ENCODE assay signal across 1 cellular context in the genomic region with DNA sequence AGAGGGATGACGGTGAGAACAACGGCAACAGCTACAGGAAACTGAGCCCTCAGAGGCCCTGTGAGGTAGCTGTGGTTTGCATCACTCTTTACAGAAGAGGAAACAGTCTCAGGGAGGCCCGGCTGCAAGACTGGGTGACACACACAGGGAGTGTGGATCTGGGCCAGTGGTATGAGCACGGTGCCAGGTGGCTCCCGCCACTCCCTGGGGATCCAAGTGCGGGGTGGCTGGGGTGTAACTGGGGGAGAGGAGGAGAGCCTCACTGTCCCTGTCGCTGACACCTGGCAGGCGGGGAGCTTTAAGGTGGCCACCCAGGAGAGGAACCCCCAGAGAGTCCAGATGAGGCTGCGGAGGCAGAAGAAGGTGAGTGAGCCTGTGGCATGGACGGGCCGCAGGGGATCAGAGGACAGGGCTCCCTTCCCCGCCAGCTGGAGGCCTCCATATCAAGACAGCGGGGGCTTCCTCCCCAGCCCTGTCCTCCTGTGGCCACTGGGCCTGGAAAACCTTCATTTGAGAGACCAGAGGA.
TF ChIP-seq lines count a peak whose summit lies in the region.

No MANE protein-coding gene starts in this region.

TF ChIP-seq in SK-N-SH, 30 proteins besides CTCF, POLR2A, EP300 and RAD21 (continued from another document):
- no peak for TF ChIP-seq IRF3 (IDR thresholded peaks at IDR 0.05; ENCODE audit: low read depth, low read length)
- TF ChIP-seq, protein P1, sequence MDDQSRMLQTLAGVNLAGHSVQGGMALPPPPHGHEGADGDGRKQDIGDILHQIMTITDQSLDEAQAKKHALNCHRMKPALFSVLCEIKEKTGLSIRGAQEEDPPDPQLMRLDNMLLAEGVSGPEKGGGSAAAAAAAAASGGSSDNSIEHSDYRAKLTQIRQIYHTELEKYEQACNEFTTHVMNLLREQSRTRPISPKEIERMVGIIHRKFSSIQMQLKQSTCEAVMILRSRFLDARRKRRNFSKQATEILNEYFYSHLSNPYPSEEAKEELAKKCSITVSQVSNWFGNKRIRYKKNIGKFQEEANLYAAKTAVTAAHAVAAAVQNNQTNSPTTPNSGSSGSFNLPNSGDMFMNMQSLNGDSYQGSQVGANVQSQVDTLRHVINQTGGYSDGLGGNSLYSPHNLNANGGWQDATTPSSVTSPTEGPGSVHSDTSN (IDR thresholded peaks at IDR 0.05), result no peak
